In genomic region chr4:182918791-182919302, GRCh38 we compare ENCODE assay signal across 7 cellular contexts. TPM values are rescaled to one million over a fixed set of nuclear protein-coding genes. Genes with fewer than 3 reads are reported as not detected.
DNase-seq lines count a peak whose midpoint lies in the region; ATAC-seq lines count a peak whose summit lies in the region.

No MANE protein-coding gene starts in this region.

- peaks cover 8% of the 10 kb centered on the region for H3K36me3 ChIP-seq in rectal smooth muscle tissue (ENCODE audit: control insufficient read depth, insufficient read depth, low read length)

- no peak overlapping the region for H3K4me3 ChIP-seq in rectal smooth muscle tissue (ENCODE audit: low read length)

- peak overlapping the region; percentile 8 for H3K27ac ChIP-seq in rectal smooth muscle tissue (ENCODE audit: low read depth, low read length)

- DNase-seq in activated CD4-positive, alpha-beta T cell treated with anti-CD3 and anti-CD28 coated beads, Interleukin-2, amount 50 U/mL, for 48 hours = peak; percentile 33 to 55
- no peak for DNase-seq in posterior vena cava (ENCODE audit: low spot score)
- DNase-seq in HT-29 (ENCODE audit: low spot score) = no peak
- DNase-seq in DMS79 treated with DMSO at 0.1 percent for 48 hours (lab: John Stamatoyannopoulos, UW) = no peak

- H3K27me3 ChIP-seq in rectal smooth muscle tissue (ENCODE audit: control insufficient read depth, insufficient read depth, low read length) = no peaks in the 10 kb centered on the region

- intact Hi-C loops in posterior vena cava (cut with DNase I) = no loop called here

- H3K4me1 ChIP-seq in rectal smooth muscle tissue (ENCODE audit: control insufficient read depth, insufficient read depth, low read length) = peaks cover 11% of the 10 kb centered on the region

- ATAC-seq in GM19351 (IDR thresholded peaks at IDR 0.05; ENCODE audit: unreplicated experiment) = peak; percentile 23
- peak; percentile 19 for ATAC-seq in HG03066 (IDR thresholded peaks at IDR 0.05; ENCODE audit: low read depth, unreplicated experiment)

- no peak overlapping the region for H3K9ac ChIP-seq in rectal smooth muscle tissue (ENCODE audit: low read length)

RNA-seq across cellular contexts. Expression of gene DCTD, which starts 1.7 kb away (rescaled TPM):
- total RNA-seq in posterior vena cava = 10 to 100 TPM; 62.5 to 68.8 TPM
- total RNA-seq in HT-29 (2014; rRNA removed; shearing (Covaris generic)) = 44.1 and 55.1 TPM in 2 replicates

Comparison
In these comparisons a context has a peak if more than half of its experiments do, and no peak if none do; other contexts are left out.
1. DNase-seq: peak in activated CD4-positive, alpha-beta T cell treated with anti-CD3 and anti-CD28 coated beads, Interleukin-2, amount 50 U/mL, for 48 hours (2 of 2); none in posterior vena cava (single experiment), HT-29 (single experiment) and DMS79 treated with DMSO at 0.1 percent for 48 hours (single experiment).